Comparison of ENCODE assay signal across 9 cellular contexts in genomic region chrX:109749207-109749606, GRCh38.
"Had no signal": no experiment of that assay in that cellular context is flagged by ENCODE, and none has a peak within 500 bp of the region (broad histone marks: within the 10 kb centered on the region; RNA-seq: fewer than 3 reads in every experiment).

No MANE protein-coding gene starts in this region.

- H3K9me3 ChIP-seq: HAP-1 had no signal

- FAIRE-seq: H1 had no signal

- H3K4me1 ChIP-seq: HAP-1 had no signal

- H3K4me3 ChIP-seq: GM23248, GM23338, HAP-1 had no signal

- H3K4me2 ChIP-seq: GM23338 had no signal

- H3K36me3 ChIP-seq: HAP-1 had no signal

- H3K9ac ChIP-seq: GM23248 had no signal

- H3K27ac ChIP-seq: GM23248 had no signal

- DNase-seq: GM23248, GOT3, H7, H9, HCEC 1CT, HFFc6 had no signal

- H2AFZ ChIP-seq: GM23248, GM23338 had no signal
